Comparison of ENCODE assay signal across 18 cellular contexts in the genomic region with DNA sequence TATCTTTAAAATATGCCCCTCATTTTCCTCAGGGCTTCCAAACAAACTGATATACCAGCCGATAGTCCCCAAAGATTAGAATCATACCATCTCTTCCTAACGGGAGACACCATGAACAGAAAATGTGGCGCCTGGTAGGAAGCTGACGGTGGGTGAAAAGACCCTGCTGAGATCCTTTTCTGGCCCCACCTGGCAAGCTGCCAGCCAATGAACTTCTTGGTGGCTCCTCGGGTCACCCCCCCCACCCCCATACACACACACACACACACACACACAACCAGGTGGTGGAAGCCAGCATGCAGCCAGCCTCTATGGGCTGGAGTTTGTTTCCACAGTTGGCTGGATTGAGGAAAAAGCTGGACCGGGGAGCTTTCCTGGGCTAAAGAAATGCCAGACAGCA. TPM values are rescaled to one million over a fixed set of nuclear protein-coding genes. Genes with fewer than 3 reads are reported as not detected.
DNase-seq lines count a peak whose midpoint lies in the region; ATAC-seq and TF ChIP-seq lines count a peak whose summit lies in the region.
"Had no signal": no experiment of that assay in that cellular context is flagged by ENCODE, and none has a peak within 500 bp of the region (broad histone marks: within the 10 kb centered on the region; RNA-seq: fewer than 3 reads in every experiment).

No MANE protein-coding gene starts in this region.

- H3K4me1 ChIP-seq in HUES48 (ENCODE audit: control insufficient read depth, insufficient read depth, low read length) (peaks cover 25% of the 10 kb centered on the region), testis (peaks cover 9% of the 10 kb centered on the region)

- H3K27me3 ChIP-seq in HUES48 (ENCODE audit: control insufficient read depth, insufficient read depth, low read length) (no peaks in the 10 kb centered on the region), testis (no peaks in the 10 kb centered on the region)

- TF ChIP-seq CTCF in brain (conservative IDR thresholded peaks at IDR 0.05) (no peak), mesothelial cell of epicardium (IDR thresholded peaks at IDR 0.05; ENCODE audit: unreplicated experiment) (no peak), testis (IDR thresholded peaks at IDR 0.05) (no peak)

- H3K4me3 ChIP-seq in HUES48 (ENCODE audit: low read depth, low read length) (no peak overlapping the region), testis (no peak overlapping the region)

- no peak for ATAC-seq in stimulated activated memory B cell treated with anti-CD40 and anti-IgM and Interleukin-4, amounts not matched to agents 10 μg/mL and 1 μg/mL and 100 μg/mL, for 72 hours
- no peak for ATAC-seq in GM21528 (IDR thresholded peaks at IDR 0.05; ENCODE audit: low FRiP score, unreplicated experiment)
- ATAC-seq in GM18519 (IDR thresholded peaks at IDR 0.05; ENCODE audit: low FRiP score, unreplicated experiment): no peak

- H3K27me3 Mint-ChIP-seq in brain (peaks cover 5% of the 10 kb centered on the region), mesothelial cell of epicardium (ENCODE audit: low read depth) (no peaks in the 10 kb centered on the region)
- H3K27me3 Mint-ChIP-seq in stimulated activated memory B cell treated with anti-CD40 and anti-IgM and Interleukin-4, amounts not matched to agents 10 μg/mL and 1 μg/mL and 100 μg/mL, for 72 hours: no peaks in the 10 kb centered on the region
- H3K27me3 Mint-ChIP-seq: activated naive CD4-positive, alpha-beta T cell treated with anti-CD3 and anti-CD28 coated beads, Interleukin-2, amount 50 U/mL, for 24 hours had no signal

- H3K36me3 Mint-ChIP-seq in brain (peaks cover 10% of the 10 kb centered on the region), mesothelial cell of epicardium (no peaks in the 10 kb centered on the region)
- peaks cover 9% of the 10 kb centered on the region for H3K36me3 Mint-ChIP-seq in stimulated activated memory B cell treated with anti-CD40 and anti-IgM and Interleukin-4, amounts not matched to agents 10 μg/mL and 1 μg/mL and 100 μg/mL, for 72 hours
- H3K36me3 Mint-ChIP-seq: activated naive CD4-positive, alpha-beta T cell treated with anti-CD3 and anti-CD28 coated beads, Interleukin-2, amount 50 U/mL, for 24 hours had no signal

- WGBS in testis, 2 donors: 88 to 90% methylated on average over 6 of the region's 6 CpGs

- H3K4me3 Mint-ChIP-seq in brain: peak overlapping the region in 1 of 5 experiments; percentile 42
- H3K4me3 Mint-ChIP-seq in mesothelial cell of epicardium: no peak overlapping the region
- H3K4me3 Mint-ChIP-seq in stimulated activated memory B cell treated with anti-CD40 and anti-IgM and Interleukin-4, amounts not matched to agents 10 μg/mL and 1 μg/mL and 100 μg/mL, for 72 hours: no peak overlapping the region
- H3K4me3 Mint-ChIP-seq: activated naive CD4-positive, alpha-beta T cell treated with anti-CD3 and anti-CD28 coated beads, Interleukin-2, amount 50 U/mL, for 24 hours had no signal

- peak overlapping the region; percentile 91 for H3K27ac ChIP-seq in HUES48 (ENCODE audit: low read depth, low read length)
- peak overlapping the region in 1 of 2 donors; percentile 74 for H3K27ac ChIP-seq in testis

- H3K4me1 Mint-ChIP-seq in brain (peaks cover 57% of the 10 kb centered on the region), mesothelial cell of epicardium (peaks cover 46% of the 10 kb centered on the region)
- H3K4me1 Mint-ChIP-seq in stimulated activated memory B cell treated with anti-CD40 and anti-IgM and Interleukin-4, amounts not matched to agents 10 μg/mL and 1 μg/mL and 100 μg/mL, for 72 hours: peaks cover 9% of the 10 kb centered on the region

- H3K9me3 Mint-ChIP-seq in brain (no peaks in the 10 kb centered on the region), mesothelial cell of epicardium (no peaks in the 10 kb centered on the region)
- no peaks in the 10 kb centered on the region for H3K9me3 Mint-ChIP-seq in stimulated activated memory B cell treated with anti-CD40 and anti-IgM and Interleukin-4, amounts not matched to agents 10 μg/mL and 1 μg/mL and 100 μg/mL, for 72 hours
- H3K9me3 Mint-ChIP-seq: activated naive CD4-positive, alpha-beta T cell treated with anti-CD3 and anti-CD28 coated beads, Interleukin-2, amount 50 U/mL, for 24 hours had no signal

- H3K36me3 ChIP-seq in HUES48 (ENCODE audit: control insufficient read depth, insufficient read depth, low read length): no peaks in the 10 kb centered on the region
- no peaks in the 10 kb centered on the region for H3K36me3 ChIP-seq in testis (ENCODE audit: low read depth, missing control alignments)

- no peak overlapping the region for H3K9ac ChIP-seq in HUES48 (ENCODE audit: low read depth, low read length)

- DNase-seq in mesothelial cell of epicardium (ENCODE audit: low spot score in 2 of 2, unreplicated experiment in 2 of 2) (no peak), testis (no peak), SIG-M5 treated with dmso at 0.1 percent for 504 hours (lab: John Stamatoyannopoulos, UW; ENCODE audit: unreplicated experiment) (no peak)
- DNase-seq: activated CD4-positive, alpha-beta T cell treated with anti-CD3 and anti-CD28 coated beads for 48 hours; AML-193; Calu3; GF-D8; NCI-H146; occipital lobe; SHP77 treated with DMSO at 0.1 percent for 48 hours; stimulated activated naive CD4-positive, alpha-beta T cell treated with Interleukin-2 at 50 U/mL for 16 hours had no signal

- no peak for TF ChIP-seq POLR2A in testis (IDR thresholded peaks at IDR 0.05)

- H3K27ac Mint-ChIP-seq in brain: peak overlapping the region in 3 of 5 experiments; percentile 93 to 100 (median 98)
- peak overlapping the region; percentile 98 for H3K27ac Mint-ChIP-seq in mesothelial cell of epicardium
- peak overlapping the region; percentile 28 for H3K27ac Mint-ChIP-seq in stimulated activated memory B cell treated with anti-CD40 and anti-IgM and Interleukin-4, amounts not matched to agents 10 μg/mL and 1 μg/mL and 100 μg/mL, for 72 hours
- H3K27ac Mint-ChIP-seq: activated naive CD4-positive, alpha-beta T cell treated with anti-CD3 and anti-CD28 coated beads, Interleukin-2, amount 50 U/mL, for 24 hours had no signal

- no peaks in the 10 kb centered on the region for H3K9me3 ChIP-seq in HUES48 (ENCODE audit: control insufficient read depth, insufficient read depth, low read length)
- H3K9me3 ChIP-seq in testis: no peaks in the 10 kb centered on the region

- intact Hi-C loops in testis (cut with DNase I; ENCODE audit: low total_unique reads): loop anchor here (10.0 kb wide), 1 partner anchor 60 kb away; no protein-coding TSS in a partner anchor

RNA-seq across cellular contexts. Expression of a gene that starts 4.8 kb away (rescaled TPM):
- not detected for polyA plus RNA-seq in brain (ENCODE audit: insufficient read depth, low read depth, low replicate concordance)
- total RNA-seq in mesothelial cell of epicardium: 0.33 to 0.52 TPM (median 0.40 TPM) in 3 replicates
- 10 to 100 TPM; 48.7 to 84.8 TPM for total RNA-seq in testis
- polyA plus RNA-seq in testis (ENCODE audit: insufficient read depth, low read depth, low replicate concordance): 171 TPM
- total RNA-seq: bronchial epithelial cell, Calu3, occipital lobe had no signal

RNA-seq across cellular contexts. Expression of a gene that starts 26.4 kb away (rescaled TPM):
- 447 TPM for polyA plus RNA-seq in brain (ENCODE audit: insufficient read depth, low read depth, low replicate concordance)
- total RNA-seq in mesothelial cell of epicardium: 173 to 181 TPM (median 180 TPM) in 3 replicates
- 100 to 1,000 TPM; 135 to 168 TPM for total RNA-seq in testis
- 208 TPM for polyA plus RNA-seq in testis (ENCODE audit: insufficient read depth, low read depth, low replicate concordance)

RNA-seq across cellular contexts. Expression of a gene that starts 27.8 kb away (rescaled TPM):
- 16.2 TPM for polyA plus RNA-seq in brain (ENCODE audit: insufficient read depth, low read depth, low replicate concordance)
- total RNA-seq in mesothelial cell of epicardium: 31.3 to 34.1 TPM (median 33.3 TPM) in 3 replicates
- total RNA-seq in testis: 1 to 10 TPM; 3.5 to 3.9 TPM
- 19.6 TPM for polyA plus RNA-seq in testis (ENCODE audit: insufficient read depth, low read depth, low replicate concordance)

Comparison
In these comparisons a context has a peak if more than half of its experiments do, and no peak if none do; other contexts are left out.
1. H3K27ac Mint-ChIP-seq: peak in every context shown above with its lines; median percentile 98 in brain; 98 in mesothelial cell of epicardium; 28 in stimulated activated memory B cell treated with anti-CD40 and anti-IgM and Interleukin-4, amounts not matched to agents 10 μg/mL and 1 μg/mL and 100 μg/mL, for 72 hours.
2. RNA of a gene that starts 4.8 kb away (total RNA-seq): 48.7 to 84.8 TPM in testis; 0.33 to 0.52 TPM in mesothelial cell of epicardium; every median in the first group is over 10 times any median in the second.